ENCODE assay signal across 10 cellular contexts in the genomic region with DNA sequence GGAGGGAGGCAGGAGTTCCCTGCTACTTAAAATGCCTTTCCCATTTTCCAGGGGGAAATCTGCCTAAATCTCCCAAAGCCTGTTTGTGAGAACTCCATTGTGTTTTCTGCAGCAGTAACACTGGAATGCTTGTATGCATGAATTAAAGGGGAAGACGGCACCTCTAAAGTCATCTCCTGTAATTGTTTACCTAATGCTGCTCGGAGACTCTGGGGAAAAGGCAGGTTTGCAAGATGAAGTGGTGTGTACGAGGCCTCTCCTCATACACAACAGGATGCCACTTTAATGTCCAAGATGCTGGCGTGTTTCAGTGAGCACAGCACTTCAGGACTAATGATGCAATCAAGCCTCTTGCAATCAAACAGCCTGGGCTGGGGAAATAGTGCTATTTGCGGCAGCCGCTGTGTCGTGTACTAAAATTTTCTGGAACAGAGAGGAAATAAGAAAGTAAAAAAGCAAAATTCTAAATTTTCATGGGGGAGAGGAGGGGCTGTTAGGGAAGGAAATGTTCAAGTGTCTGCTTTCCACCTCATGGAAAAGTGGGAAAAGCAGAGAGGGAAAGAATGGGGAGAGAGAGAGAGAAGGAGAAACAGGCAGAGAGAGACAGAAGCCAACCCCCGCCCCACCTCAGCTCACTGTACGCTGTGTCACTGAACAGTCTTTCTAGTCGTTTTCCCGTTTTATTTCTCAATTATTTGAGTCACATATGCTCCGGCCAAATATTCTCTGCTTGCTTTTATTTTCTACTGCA. TPM values are rescaled to one million over a fixed set of nuclear protein-coding genes. Genes with fewer than 3 reads are reported as not detected.
A peak's percentile ranks its signal among the peaks of the same experiment; 100 is the strongest.
DNase-seq lines count a peak whose midpoint lies in the region; ATAC-seq and TF ChIP-seq lines count a peak whose summit lies in the region.
"Had no signal": no experiment of that assay in that cellular context is flagged by ENCODE, and none has a peak within 500 bp of the region (broad histone marks: within the 10 kb centered on the region; RNA-seq: fewer than 3 reads in every experiment).

No MANE protein-coding gene starts in this region.

- H3K4me3 ChIP-seq in adrenal gland, result no peak overlapping the region
- peak overlapping the region in 1 of 2 donors; percentile 14 for H3K4me3 ChIP-seq in right atrium auricular region
- H3K4me3 ChIP-seq: SJSA1 had no signal

- peaks cover 0 to 38% of the 10 kb centered on the region in 2 donors for H3K4me1 ChIP-seq in adrenal gland (replicated peaks in 1 of 2)
- peaks cover 0 to 35% of the 10 kb centered on the region in 2 donors for H3K4me1 ChIP-seq in right atrium auricular region

- 62 to 72% (median 67%) methylated on average over 12 of the region's 12 CpGs for WGBS in adrenal gland, 4 donors

- peak overlapping the region in 3 of 5 donors; percentile 34 to 67 (median 42) for H3K27ac ChIP-seq in adrenal gland
- peak overlapping the region; percentile 40 to 71 for H3K27ac ChIP-seq in right atrium auricular region
- H3K27ac ChIP-seq: SJSA1 had no signal

- TF ChIP-seq POLR2A in adrenal gland (IDR thresholded peaks at IDR 0.05), result no peak

- intact Hi-C loops in adrenal gland (cut with DNase I), result no loop called here
- intact Hi-C loops in sciatic nerve (cut with DNase I), result no loop called here

- no peaks in the 10 kb centered on the region for H3K27me3 ChIP-seq in adrenal gland
- no peaks in the 10 kb centered on the region for H3K27me3 ChIP-seq in right atrium auricular region
- H3K27me3 ChIP-seq: SJSA1 had no signal

- no peaks in the 10 kb centered on the region for H3K36me3 ChIP-seq in adrenal gland (replicated peaks in 1 of 2)
- no peaks in the 10 kb centered on the region for H3K36me3 ChIP-seq in right atrium auricular region

- ATAC-seq in sciatic nerve (peak; percentile 92), GM18517 (IDR thresholded peaks at IDR 0.05; ENCODE audit: unreplicated experiment) (no peak), HG02973 (IDR thresholded peaks at IDR 0.05; ENCODE audit: unreplicated experiment) (no peak), GM18519 (IDR thresholded peaks at IDR 0.05; ENCODE audit: low FRiP score, unreplicated experiment) (no peak)

- TF ChIP-seq CTCF in adrenal gland (IDR thresholded peaks at IDR 0.05), result no peak
- no peak for TF ChIP-seq CTCF in right atrium auricular region (IDR thresholded peaks at IDR 0.05)

- no peaks in the 10 kb centered on the region for H3K9me3 ChIP-seq in adrenal gland (replicated peaks in 1 of 3)
- H3K9me3 ChIP-seq in right atrium auricular region, result no peaks in the 10 kb centered on the region
- H3K9me3 ChIP-seq: SJSA1 had no signal

- peak; percentile 29 for DNase-seq in H4 (ENCODE audit: low spot score)
- DNase-seq in adrenal gland, result peak in 5 of 7 donors; percentile 29 to 65 (median 37)
- DNase-seq in right atrium auricular region (ENCODE audit: low spot score), result peak; percentile 74
- no peak for DNase-seq in sciatic nerve (ENCODE audit: low spot score)
- DNase-seq in dermis blood vessel endothelial cell, result no peak
- DNase-seq: KBM-7 had no signal

RNA-seq across cellular contexts. Expression of gene TSHZ3, which starts 32.9 kb away (rescaled TPM):
- 5.4 and 7.1 TPM in 2 replicates for total RNA-seq in H4 (2014; rRNA removed; shearing (Covaris generic))
- total RNA-seq in adrenal gland (1 to 10 TPM; 5.9 to 9.3 (median 7.9) TPM), right atrium auricular region (1 to 10 TPM; 3.9 to 5.6 TPM), sciatic nerve (32.8 TPM), dermis blood vessel endothelial cell (0.88 and 3.2 TPM in 2 replicates)
- polyA plus RNA-seq in adrenal gland, result 1 to 10 TPM; 3.1 to 5.4 (median 3.6) TPM

Comparison
In these comparisons a context has a peak if more than half of its experiments do, and no peak if none do; other contexts are left out.
1. DNase-seq: peak in H4 (single experiment), adrenal gland (5 of 7) and right atrium auricular region (single experiment); none in sciatic nerve (single experiment) and dermis blood vessel endothelial cell (single experiment).